Comparison of ENCODE assay signal across 8 cellular contexts in genomic region chr19:45798995-45799517, GRCh38. TPM values are rescaled to one million over a fixed set of nuclear protein-coding genes. Genes with fewer than 3 reads are reported as not detected.
DNase-seq lines count a peak whose midpoint lies in the region; ATAC-seq and TF ChIP-seq lines count a peak whose summit lies in the region.

No MANE protein-coding gene starts in this region.

- peak; percentile 86 to 97 (median 92) for TF ChIP-seq CTCF in gastrocnemius medialis (IDR thresholded peaks at IDR 0.05 in 4 of 5, conservative IDR thresholded peaks at IDR 0.05 in 1 of 5)

- H3K9me3 ChIP-seq in gastrocnemius medialis, result no peaks in the 10 kb centered on the region

- no peak for TF ChIP-seq POLR2A in gastrocnemius medialis (IDR thresholded peaks at IDR 0.05)

- no peak overlapping the region for H3K4me3 ChIP-seq in gastrocnemius medialis

- H3K27ac ChIP-seq in gastrocnemius medialis, result peak overlapping the region; percentile 64 to 76 (median 70)

- H3K27me3 ChIP-seq in gastrocnemius medialis, result no peaks in the 10 kb centered on the region

- no peak overlapping the region for H3K4me3 Mint-ChIP-seq in activated naive CD8-positive, alpha-beta T cell treated with anti-CD3 and anti-CD28 coated beads, Interleukin-2, amount 50 U/mL, for 24 hours

- no peak overlapping the region for H3K27ac Mint-ChIP-seq in activated naive CD8-positive, alpha-beta T cell treated with anti-CD3 and anti-CD28 coated beads, Interleukin-2, amount 50 U/mL, for 24 hours

- in situ Hi-C loops in SK-MEL-5 (cut with HindIII; ENCODE audit: low pct_unique_long_range_greater_than_20kb, low sequenced_read_pairs) (no loop called here), gastrocnemius medialis (cut with MboI; ENCODE audit: low sequenced_read_pairs in 4 of 4) (no loop called here)

- H3K36me3 ChIP-seq in gastrocnemius medialis, result no peaks in the 10 kb centered on the region

- ATAC-seq in activated naive CD8-positive, alpha-beta T cell treated with anti-CD3 and anti-CD28 coated beads, Interleukin-2, amount 50 U/mL, for 24 hours, result peak; percentile 60
- ATAC-seq in left ventricle myocardium superior (peak; percentile 82), gastrocnemius medialis (peak; percentile 87 to 91), HG03108 (IDR thresholded peaks at IDR 0.05; ENCODE audit: unreplicated experiment) (no peak)

- H3K4me1 Mint-ChIP-seq in activated naive CD8-positive, alpha-beta T cell treated with anti-CD3 and anti-CD28 coated beads, Interleukin-2, amount 50 U/mL, for 24 hours, result peaks cover 5% of the 10 kb centered on the region

- DNase-seq in Daoy (ENCODE audit: low read depth), result peak; percentile 73
- DNase-seq in Kasumi-1 (lab: John Stamatoyannopoulos, UW), result peak; percentile 68 to 75
- peak; percentile 75 for DNase-seq in SK-MEL-5 (ENCODE audit: low read depth, low spot score)
- peak; percentile 68 for DNase-seq in activated naive CD8-positive, alpha-beta T cell treated with anti-CD3 and anti-CD28 coated beads, Interleukin-2, amount 50 U/mL, for 24 hours
- DNase-seq in left ventricle myocardium superior, result peak; percentile 68
- DNase-seq in gastrocnemius medialis, result peak in 1 of 2 donors; percentile 61
- no peak for DNase-seq in cortex of kidney (lab: John Stamatoyannopoulos, UW)

- H3K36me3 Mint-ChIP-seq in activated naive CD8-positive, alpha-beta T cell treated with anti-CD3 and anti-CD28 coated beads, Interleukin-2, amount 50 U/mL, for 24 hours (ENCODE audit: low read depth), result no peaks in the 10 kb centered on the region

- peaks cover 10 to 17% of the 10 kb centered on the region in 2 donors for H3K4me1 ChIP-seq in gastrocnemius medialis

- no peaks in the 10 kb centered on the region for H3K9me3 Mint-ChIP-seq in activated naive CD8-positive, alpha-beta T cell treated with anti-CD3 and anti-CD28 coated beads, Interleukin-2, amount 50 U/mL, for 24 hours

- intact Hi-C loops in left ventricle myocardium superior (cut with micrococcal nuclease), result no loop called here
- intact Hi-C loops in gastrocnemius medialis (cut with DNase I; ENCODE audit: low total_unique reads), result loop anchor here (1.0 to 5.0 kb wide), 2 partner anchors 29 to 82 kb away; no protein-coding TSS in a partner anchor

- peaks cover 56% of the 10 kb centered on the region for H3K27me3 Mint-ChIP-seq in activated naive CD8-positive, alpha-beta T cell treated with anti-CD3 and anti-CD28 coated beads, Interleukin-2, amount 50 U/mL, for 24 hours

RNA-seq across cellular contexts. Expression of gene DMWD, which starts 6.4 kb away (rescaled TPM):
- 16.7 and 22.1 TPM in 2 replicates for total RNA-seq in Daoy (2014; rRNA removed; shearing (Covaris generic))
- 24.3 and 26.7 TPM in 2 replicates for total RNA-seq in SK-MEL-5 (2014; rRNA removed; shearing (Covaris generic))
- polyA plus RNA-seq in SK-MEL-5 (2015; cell fraction: cytosol; rRNA removed), result 36.6 and 52.2 TPM in 2 replicates
- polyA plus RNA-seq in SK-MEL-5 (2015; cell fraction: nucleus; rRNA removed), result 53.8 and 61.7 TPM in 2 replicates
- total RNA-seq in left ventricle myocardium superior, result 64.6 TPM
- total RNA-seq in gastrocnemius medialis, result 100 to 1,000 TPM in 1 of 4 donors, 10 to 100 TPM in 3; 38.6 to 111 (median 56.4) TPM

RNA-seq across cellular contexts. Expression of gene RSPH6A, which starts 16.1 kb away (rescaled TPM):
- total RNA-seq in Daoy (2014; rRNA removed; shearing (Covaris generic)), result 0.06 TPM in 1 of 2 replicates, not detected in the other
- total RNA-seq in SK-MEL-5 (2014; rRNA removed; shearing (Covaris generic)), result 0.11 TPM in 1 of 2 replicates, not detected in the other
- not detected in 2 replicates for polyA plus RNA-seq in SK-MEL-5 (2015; cell fraction: cytosol; rRNA removed)
- not detected in 2 replicates for polyA plus RNA-seq in SK-MEL-5 (2015; cell fraction: nucleus; rRNA removed)
- total RNA-seq in left ventricle myocardium superior (not detected), gastrocnemius medialis (not detected)

RNA-seq across cellular contexts. Expression of gene DMPK, which starts 16.8 kb away (rescaled TPM):
- 8.4 and 8.7 TPM in 2 replicates for total RNA-seq in Daoy (2014; rRNA removed; shearing (Covaris generic))
- 3.1 and 5.1 TPM in 2 replicates for total RNA-seq in SK-MEL-5 (2014; rRNA removed; shearing (Covaris generic))
- 12.3 and 18.7 TPM in 2 replicates for polyA plus RNA-seq in SK-MEL-5 (2015; cell fraction: cytosol; rRNA removed)
- polyA plus RNA-seq in SK-MEL-5 (2015; cell fraction: nucleus; rRNA removed), result 96.4 and 111 TPM in 2 replicates
- total RNA-seq in left ventricle myocardium superior, result 275 TPM
- total RNA-seq in gastrocnemius medialis, result 100 to 1,000 TPM in 2 of 4 donors, 10 to 100 TPM in 2; 93.0 to 196 (median 116) TPM

RNA-seq across cellular contexts. Expression of gene SIX5, which starts 30.0 kb away (rescaled TPM):
- total RNA-seq in Daoy (2014; rRNA removed; shearing (Covaris generic)), result 5.1 and 9.5 TPM in 2 replicates
- total RNA-seq in SK-MEL-5 (2014; rRNA removed; shearing (Covaris generic)), result 7.0 and 7.9 TPM in 2 replicates
- 24.7 and 24.9 TPM in 2 replicates for polyA plus RNA-seq in SK-MEL-5 (2015; cell fraction: cytosol; rRNA removed)
- 20.4 and 38.8 TPM in 2 replicates for polyA plus RNA-seq in SK-MEL-5 (2015; cell fraction: nucleus; rRNA removed)
- total RNA-seq in left ventricle myocardium superior (26.1 TPM), gastrocnemius medialis (10 to 100 TPM in 2 of 4 donors, 1 to 10 TPM in 2; 8.2 to 12.2 (median 10.1) TPM)
